ENCODE assay signal across 19 cellular contexts in genomic region chr10:58209669-58210068, GRCh38. TPM values are rescaled to one million over a fixed set of nuclear protein-coding genes. Genes with fewer than 3 reads are reported as not detected.
DNase-seq lines count a peak whose midpoint lies in the region; ATAC-seq and TF ChIP-seq lines count a peak whose summit lies in the region.
"Had no signal": no experiment of that assay in that cellular context is flagged by ENCODE, and none has a peak within 500 bp of the region (broad histone marks: within the 10 kb centered on the region; RNA-seq: fewer than 3 reads in every experiment).

No MANE protein-coding gene starts in this region.

- TF ChIP-seq CTCF in epithelial cell of proximal tubule (conservative IDR thresholded peaks at IDR 0.05; ENCODE audit: low read depth, low read length) = no peak

- H3K4me3 ChIP-seq in MG63 (no peak overlapping the region), epithelial cell of proximal tubule (ENCODE audit: low read depth, low read length) (no peak overlapping the region)
- H3K4me3 ChIP-seq: BLaER1 treated with 17β-estradiol and CSF1 and Interleukin-3, amounts not matched to agents 10 nM and 100 nM; hepatocyte; pancreas had no signal

- no peaks in the 10 kb centered on the region for H3K36me3 ChIP-seq in MG63
- H3K36me3 ChIP-seq: pancreas had no signal

- H3K27me3 ChIP-seq in MG63 = no peaks in the 10 kb centered on the region
- H3K27me3 ChIP-seq: BLaER1 treated with 17β-estradiol and CSF1 and Interleukin-3, amounts not matched to agents 10 nM and 100 nM; hepatocyte; pancreas had no signal

- no peaks in the 10 kb centered on the region for H3K9me3 ChIP-seq in MG63
- H3K9me3 ChIP-seq: pancreas had no signal

- ATAC-seq in HG03097 (IDR thresholded peaks at IDR 0.05; ENCODE audit: low FRiP score, unreplicated experiment) = no peak
- ATAC-seq: naive thymus-derived CD8-positive, alpha-beta T cell; pancreas had no signal

- peak; percentile 14 for DNase-seq in EH (ENCODE audit: low read depth)
- DNase-seq in MG63 = peak; percentile 11
- DNase-seq in epithelial cell of proximal tubule (ENCODE audit: low read depth) = peak; percentile 15
- DNase-seq in kidney tubule cell (ENCODE audit: low spot score) = peak; percentile 25
- DNase-seq in AG08396 (ENCODE audit: low spot score) = no peak
- DNase-seq in RPMI8226 = no peak
- DNase-seq: activated CD8-positive, alpha-beta memory T cell treated with anti-CD3 and anti-CD28 coated beads, Interleukin-2, amount 50 U/mL, for 48 hours; activated gamma-delta T cell; aorta; mesenchymal stem cell; naive thymus-derived CD8-positive, alpha-beta T cell; NCI-H187; NCI-H524 treated with DMSO at 0.1 percent for 48 hours; OCI-M1; stimulated activated naive CD4-positive, alpha-beta T cell had no signal

RNA-seq across cellular contexts. Expression of gene IPMK, which starts 58.0 kb away (rescaled TPM):
- 2.0 and 3.6 TPM in 2 replicates for total RNA-seq in MG63 (2014; rRNA removed; shearing (Covaris generic); ENCODE audit: low replicate concordance)
- total RNA-seq in epithelial cell of proximal tubule = 6.1 and 6.2 TPM in 2 replicates

RNA-seq across cellular contexts. Expression of gene CISD1, which starts 59.3 kb away (rescaled TPM):
- total RNA-seq in MG63 (2014; rRNA removed; shearing (Covaris generic); ENCODE audit: low replicate concordance) = 56.9 and 77.5 TPM in 2 replicates
- total RNA-seq in epithelial cell of proximal tubule = 53.8 and 66.4 TPM in 2 replicates

Comparison
In these comparisons a context has a peak if more than half of its experiments do, and no peak if none do; other contexts are left out.
1. DNase-seq: peak in EH (single experiment), MG63 (single experiment), epithelial cell of proximal tubule (single experiment) and kidney tubule cell (single experiment); none in AG08396 (single experiment) and RPMI8226 (single experiment).